Comparison of ENCODE assay signal across 8 cellular contexts in genomic region chr19:3336680-3337523, GRCh38. TPM values are rescaled to one million over a fixed set of nuclear protein-coding genes. Genes with fewer than 3 reads are reported as not detected.
A peak's percentile ranks its signal among the peaks of the same experiment; 100 is the strongest.
DNase-seq lines count a peak whose midpoint lies in the region; ATAC-seq and TF ChIP-seq lines count a peak whose summit lies in the region.

No MANE protein-coding gene starts in this region.

- intact Hi-C loops in left ventricle myocardium inferior (cut with micrococcal nuclease), result loop anchor here (10.0 kb wide), 1 partner anchor 88 kb away; no protein-coding TSS in a partner anchor
- intact Hi-C loops in gastrocnemius medialis (cut with DNase I; ENCODE audit: low total_unique reads), result loop anchor here (2.0 kb wide), 2 partner anchors 22 to 92 kb away; no protein-coding TSS in a partner anchor

- DNase-seq in EH (ENCODE audit: low read depth) (peak; percentile 73), WERI-Rb-1 (peak; percentile 88), left ventricle myocardium inferior (peak; percentile 90), gastrocnemius medialis (peak; percentile 84 to 94), NCI-H226 (no peak), GM10266 (ENCODE audit: extremely low spot score) (no peak), ecto neural progenitor cell (ENCODE audit: low spot score) (no peak)
- DNase-seq in NK-92 treated with Interleukin-12 subunit alpha and Interleukin-12 subunit beta, amount 100 ng/mL, for 24 hours (lab: John Stamatoyannopoulos, UW), result no peak

- H3K4me3 ChIP-seq in WERI-Rb-1 (ENCODE audit: low read depth, low read length), result no peak overlapping the region
- H3K4me3 ChIP-seq in left ventricle myocardium inferior, result no peak overlapping the region
- H3K4me3 ChIP-seq in gastrocnemius medialis, result peak overlapping the region in 2 of 4 donors; percentile 1 to 25

- H3K27ac ChIP-seq in WERI-Rb-1 (peak overlapping the region; percentile 88), left ventricle myocardium inferior (replicated peaks) (peak overlapping the region; percentile 98), gastrocnemius medialis (peak overlapping the region; percentile 92 to 97 (median 95))

- in situ Hi-C loops in gastrocnemius medialis (cut with MboI; ENCODE audit: low sequenced_read_pairs in 4 of 4), result loop anchor here in 1 of 4 donors (10.0 kb wide), 1 partner anchor 88 kb away; no protein-coding TSS in a partner anchor

- H3K9me3 ChIP-seq in WERI-Rb-1 (ENCODE audit: severe bottlenecking) (no peaks in the 10 kb centered on the region), left ventricle myocardium inferior (replicated peaks) (no peaks in the 10 kb centered on the region), gastrocnemius medialis (no peaks in the 10 kb centered on the region)

- peak; percentile 85 to 86 for ATAC-seq in gastrocnemius medialis

- H3K36me3 ChIP-seq in WERI-Rb-1 (no peaks in the 10 kb centered on the region), left ventricle myocardium inferior (no peaks in the 10 kb centered on the region), gastrocnemius medialis (no peaks in the 10 kb centered on the region)

- TF ChIP-seq POLR2A in gastrocnemius medialis (IDR thresholded peaks at IDR 0.05), result peak; percentile 14 to 43

- peaks cover 45% of the 10 kb centered on the region for H3K4me1 ChIP-seq in left ventricle myocardium inferior
- peaks cover 38 to 39% of the 10 kb centered on the region in 2 donors for H3K4me1 ChIP-seq in gastrocnemius medialis

- TF ChIP-seq CTCF in WERI-Rb-1 (IDR thresholded peaks at IDR 0.05; ENCODE audit: low read depth, low read length), result no peak
- no peak for TF ChIP-seq CTCF in left ventricle myocardium inferior (IDR thresholded peaks at IDR 0.05; ENCODE audit: borderline replicate concordance)
- TF ChIP-seq CTCF in gastrocnemius medialis (IDR thresholded peaks at IDR 0.05 in 4 of 5, conservative IDR thresholded peaks at IDR 0.05 in 1 of 5), result no peak
- no peak for TF ChIP-seq CTCF in GM10266 (IDR thresholded peaks at IDR 0.05; ENCODE audit: control insufficient read depth, insufficient read depth, low read depth, missing control alignments)

- H3K27me3 ChIP-seq in WERI-Rb-1 (ENCODE audit: insufficient read depth, low read depth, severe bottlenecking) (no peaks in the 10 kb centered on the region), left ventricle myocardium inferior (ENCODE audit: low read depth) (no peaks in the 10 kb centered on the region), gastrocnemius medialis (no peaks in the 10 kb centered on the region)

RNA-seq across cellular contexts. Expression of gene NFIC, which starts 29.5 kb away (rescaled TPM):
- total RNA-seq in left ventricle myocardium inferior (145 TPM), gastrocnemius medialis (100 to 1,000 TPM in 3 of 4 donors, 10 to 100 TPM in 1; 90.2 to 403 (median 348) TPM)

Comparison
In these comparisons a context has a peak if more than half of its experiments do, and no peak if none do; other contexts are left out.
1. DNase-seq: peak in EH (single experiment), WERI-Rb-1 (single experiment), left ventricle myocardium inferior (single experiment) and gastrocnemius medialis (2 of 2); none in NCI-H226 (single experiment), GM10266 (single experiment), ecto neural progenitor cell (single experiment) and NK-92 treated with Interleukin-12 subunit alpha and Interleukin-12 subunit beta, amount 100 ng/mL, for 24 hours (single experiment).
2. Peak in every context shown above with its lines, with median percentiles within 50 percentile points of each other: H3K27ac ChIP-seq.